Comparison of ENCODE assay signal across 21 cellular contexts in genomic region chr15:55715355-55716076, GRCh38. TPM values are rescaled to one million over a fixed set of nuclear protein-coding genes. Genes with fewer than 3 reads are reported as not detected.
DNase-seq lines count a peak whose midpoint lies in the region; ATAC-seq and TF ChIP-seq lines count a peak whose summit lies in the region.
"Had no signal": no experiment of that assay in that cellular context is flagged by ENCODE, and none has a peak within 500 bp of the region (broad histone marks: within the 10 kb centered on the region; RNA-seq: fewer than 3 reads in every experiment).

No MANE protein-coding gene starts in this region.

- H2AFZ ChIP-seq in Karpas-422 (ENCODE audit: low read length) = no peak overlapping the region

- H3K27ac ChIP-seq in HUES48 (ENCODE audit: low read depth, low read length) = peak overlapping the region; percentile 77
- H3K27ac ChIP-seq in ectodermal cell (ENCODE audit: insufficient read depth, low read depth, low read length, poor library complexity, severe bottlenecking) = peak overlapping the region; percentile 75
- H3K27ac ChIP-seq in left lung = no peak overlapping the region
- H3K27ac ChIP-seq in thyroid gland = peak overlapping the region; percentile 3 to 65 (median 53)
- no peak overlapping the region for H3K27ac ChIP-seq in Karpas-422 (ENCODE audit: low read length)
- H3K27ac ChIP-seq: body of pancreas, gastrocnemius medialis, pancreas, RWPE1, upper lobe of right lung had no signal

- no peaks in the 10 kb centered on the region for H3K9me2 ChIP-seq in Karpas-422 (replicated peaks; ENCODE audit: insufficient read depth, low read length)

- 10 to 13% methylated on average over 6 of the region's 6 CpGs for WGBS in ectodermal cell, 2 experiments
- 55 to 58% methylated on average over 6 of the region's 6 CpGs for WGBS in thyroid gland, 2 donors

- H3K9me3 ChIP-seq in HUES48 (ENCODE audit: control insufficient read depth, insufficient read depth, low read length) = no peaks in the 10 kb centered on the region
- no peaks in the 10 kb centered on the region for H3K9me3 ChIP-seq in ectodermal cell (ENCODE audit: control insufficient read depth, low read length)
- H3K9me3 ChIP-seq in left lung = no peaks in the 10 kb centered on the region
- H3K9me3 ChIP-seq in thyroid gland = no peaks in the 10 kb centered on the region
- H3K9me3 ChIP-seq in Karpas-422 (ENCODE audit: low read length) = no peaks in the 10 kb centered on the region
- H3K9me3 ChIP-seq: body of pancreas, gastrocnemius medialis, pancreas, upper lobe of right lung had no signal

- no peak for TF ChIP-seq POLR2A in thyroid gland (IDR thresholded peaks at IDR 0.05)

- DNase-seq in left lung = no peak
- DNase-seq in thyroid gland = peak; percentile 25 to 32
- DNase-seq in Karpas-422 = no peak
- DNase-seq in Ammon's horn (ENCODE audit: low spot score) = no peak
- DNase-seq: activated CD4-positive, CD25-positive, alpha-beta regulatory T cell treated with anti-CD3 and anti-CD28 coated beads, Interleukin-2, amount 50 U/mL, for 72 hours; activated CD8-positive, alpha-beta memory T cell treated with anti-CD3 and anti-CD28 coated beads for 24 hours; activated T-cell treated with anti-CD3 and anti-CD28 coated beads, Interleukin-2, amount 50 U/mL, for 72 hours; body of pancreas; gastrocnemius medialis; NCI-H187 treated with DMSO at 0.1 percent for 48 hours; NCI-H446; pancreas; stimulated activated CD4-positive, alpha-beta T cell treated with anti-CD3 and anti-CD28 coated beads, Interleukin-1b, Interleukin-23, amount 100 ng/mL, for 48 hours; T1000; upper lobe of right lung had no signal

- H3K4me2 ChIP-seq in Karpas-422 (ENCODE audit: low read depth, low read length, poor library complexity, severe bottlenecking) = no peak overlapping the region

- H4K20me1 ChIP-seq in Karpas-422 (ENCODE audit: insufficient read depth, low read depth, low read length) = no peaks in the 10 kb centered on the region

- ATAC-seq in left lung = peak; percentile 45
- no peak for ATAC-seq in GM18861 (IDR thresholded peaks at IDR 0.05; ENCODE audit: unreplicated experiment)
- ATAC-seq: activated T-cell treated with anti-CD3 and anti-CD28 coated beads, Interleukin-2, amount 50 U/mL, for 72 hours; body of pancreas; gastrocnemius medialis; K562; pancreas; sciatic nerve; upper lobe of right lung had no signal

- TF ChIP-seq CTCF in left lung (IDR thresholded peaks at IDR 0.05) (no peak), thyroid gland (IDR thresholded peaks at IDR 0.05) (no peak)

- peaks cover 44% of the 10 kb centered on the region for H3K27me3 ChIP-seq in HUES48 (ENCODE audit: control insufficient read depth, insufficient read depth, low read length)
- no peaks in the 10 kb centered on the region for H3K27me3 ChIP-seq in ectodermal cell (ENCODE audit: control insufficient read depth, insufficient read depth, low read length, poor library complexity, severe bottlenecking)
- no peaks in the 10 kb centered on the region for H3K27me3 ChIP-seq in left lung
- no peaks in the 10 kb centered on the region for H3K27me3 ChIP-seq in thyroid gland
- no peaks in the 10 kb centered on the region for H3K27me3 ChIP-seq in Karpas-422 (ENCODE audit: low read length)
- H3K27me3 ChIP-seq: body of pancreas, gastrocnemius medialis, pancreas, upper lobe of right lung had no signal

- H3K4me3 ChIP-seq in HUES48 (ENCODE audit: low read depth, low read length) = peak overlapping the region; percentile 18; the same call in 1 of the 2 replicates
- no peak overlapping the region for H3K4me3 ChIP-seq in ectodermal cell (ENCODE audit: insufficient read depth, low read depth, low read length)
- no peak overlapping the region for H3K4me3 ChIP-seq in left lung
- no peak overlapping the region for H3K4me3 ChIP-seq in thyroid gland (replicated peaks in 1 of 3)
- H3K4me3 ChIP-seq in Karpas-422 (ENCODE audit: low read length) = no peak overlapping the region
- H3K4me3 ChIP-seq: body of pancreas, gastrocnemius medialis, K562, pancreas, upper lobe of right lung had no signal

- H3K4me1 ChIP-seq in HUES48 (ENCODE audit: control insufficient read depth, insufficient read depth, low read length) (peaks cover 20% of the 10 kb centered on the region), ectodermal cell (ENCODE audit: control insufficient read depth, insufficient read depth, low read length) (peaks cover 49% of the 10 kb centered on the region), left lung (no peaks in the 10 kb centered on the region), thyroid gland (peaks cover 22 to 26% of the 10 kb centered on the region in 2 donors), Karpas-422 (ENCODE audit: low read length) (no peaks in the 10 kb centered on the region)
- H3K4me1 ChIP-seq: body of pancreas, gastrocnemius medialis, pancreas, upper lobe of right lung had no signal

- no peaks in the 10 kb centered on the region for H3K79me2 ChIP-seq in Karpas-422 (ENCODE audit: low read length)

- intact Hi-C loops in left lung (cut with DNase I) = no loop called here
- intact Hi-C loops in thyroid gland (cut with DNase I) = no loop called here

- H3K36me3 ChIP-seq in HUES48 (ENCODE audit: control insufficient read depth, insufficient read depth, low read length) = no peaks in the 10 kb centered on the region
- H3K36me3 ChIP-seq in ectodermal cell (ENCODE audit: control insufficient read depth, insufficient read depth, low read length) = peaks cover 19% of the 10 kb centered on the region
- H3K36me3 ChIP-seq in left lung = no peaks in the 10 kb centered on the region
- no peaks in the 10 kb centered on the region for H3K36me3 ChIP-seq in thyroid gland
- H3K36me3 ChIP-seq in Karpas-422 (ENCODE audit: insufficient read depth, low read length) = no peaks in the 10 kb centered on the region
- H3K36me3 ChIP-seq: gastrocnemius medialis, pancreas, upper lobe of right lung had no signal

- H3K9ac ChIP-seq in HUES48 (ENCODE audit: low read depth, low read length) (no peak overlapping the region), Karpas-422 (ENCODE audit: low read length) (no peak overlapping the region)

RNA-seq across cellular contexts. Expression of gene PRTG, which starts 27.4 kb away (rescaled TPM):
- polyA plus RNA-seq in ectodermal cell (2013, experiment 1 of 4) = 337 TPM
- polyA plus RNA-seq in ectodermal cell (2013, experiment 2 of 4) = 401 TPM
- polyA plus RNA-seq in ectodermal cell (2013, experiment 3 of 4) = 254 TPM
- 315 TPM for polyA plus RNA-seq in ectodermal cell (2013, experiment 4 of 4)
- total RNA-seq in left lung (10 to 100 TPM in 1 of 2 donors, 1 to 10 TPM in 1; 7.5 to 10.7 TPM), thyroid gland (100 to 1,000 TPM in 1 of 4 donors, 10 to 100 TPM in 3; 40.3 to 146 (median 89.0) TPM)
- total RNA-seq in Karpas-422 (2014; rRNA removed; shearing (Covaris generic); ENCODE audit: low replicate concordance) = not detected in 2 replicates

Comparison
In these comparisons a context has a peak if more than half of its experiments do, and no peak if none do; other contexts are left out.
1. H3K27ac ChIP-seq: peak in HUES48 (single experiment), ectodermal cell (single experiment) and thyroid gland (3 of 3); none in left lung (0 of 2) and Karpas-422 (single experiment).
2. DNase-seq: peak in thyroid gland (2 of 2); none in left lung (0 of 2), Karpas-422 (single experiment) and Ammon's horn (single experiment).